In the genomic region with DNA sequence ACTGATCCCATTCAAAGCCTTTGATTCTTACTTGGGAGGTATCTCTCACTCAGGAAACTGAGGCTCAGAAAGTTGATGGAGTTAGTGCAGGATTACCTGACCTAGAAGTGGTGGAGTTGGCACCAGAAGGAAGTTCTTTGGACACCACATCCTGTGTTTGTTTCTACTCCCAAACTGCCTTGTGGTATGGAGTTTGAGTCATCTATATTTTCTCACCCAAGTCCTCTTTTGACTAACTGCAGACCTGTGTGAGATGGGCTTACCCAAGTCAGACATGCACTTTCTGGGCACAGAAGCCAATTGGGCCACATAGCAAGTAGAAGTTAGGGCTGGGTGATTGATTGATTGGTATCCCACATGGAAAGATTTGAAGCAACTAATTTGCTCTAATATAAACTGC, we compare ENCODE assay signal across 10 cellular contexts. TPM values are rescaled to one million over a fixed set of nuclear protein-coding genes. Genes with fewer than 3 reads are reported as not detected.
DNase-seq lines count a peak whose midpoint lies in the region; TF ChIP-seq lines count a peak whose summit lies in the region.
"Had no signal": no experiment of that assay in that cellular context is flagged by ENCODE, and none has a peak within 500 bp of the region (broad histone marks: within the 10 kb centered on the region; RNA-seq: fewer than 3 reads in every experiment).

No MANE protein-coding gene starts in this region.

- H3K4me3 ChIP-seq in SJSA1 (no peak overlapping the region), fibroblast of pulmonary artery (replicated peaks; ENCODE audit: low read depth, low read length) (no peak overlapping the region), spleen (no peak overlapping the region)

- peaks cover 15% of the 10 kb centered on the region for H3K4me1 ChIP-seq in SJSA1 (replicated peaks)
- peaks cover 0 to 6% (median 0%) of the 10 kb centered on the region in 6 donors for H3K4me1 ChIP-seq in spleen

- H3K36me3 ChIP-seq in SJSA1 (0 out of 2 replicates have a peak, but pooled peaks cover 3% of the 10 kb centered on the region), spleen (no peaks in the 10 kb centered on the region)

- H3K27ac ChIP-seq in SJSA1 (peak overlapping the region; percentile 11), spleen (peak overlapping the region in 2 of 8 donors; percentile 14 to 22), substantia nigra (ENCODE audit: low read depth, low read length, poor library complexity, severe bottlenecking) (no peak overlapping the region)

- H3K27me3 ChIP-seq in SJSA1 (replicated peaks) (no peaks in the 10 kb centered on the region), spleen (replicated peaks in 1 of 7) (no peaks in the 10 kb centered on the region)

- TF ChIP-seq CTCF in fibroblast of pulmonary artery (IDR thresholded peaks at IDR 0.05; ENCODE audit: low read length, missing control alignments) (no peak), spleen (IDR thresholded peaks at IDR 0.05 in 8 of 11, conservative IDR thresholded peaks at IDR 0.05 in 3 of 11) (no peak)

- DNase-seq in Daoy (ENCODE audit: low read depth), result peak; percentile 80
- peak; percentile 77 for DNase-seq in HCEC 1CT
- peak in 1 of 2 experiments; percentile 24 for DNase-seq in SJSA1 (ENCODE audit: low read depth in 1 of 2, low spot score in 2 of 2)
- peak; percentile 64 for DNase-seq in fibroblast of pulmonary artery (ENCODE audit: low read depth)
- no peak for DNase-seq in NCI-H2081 (lab: John Stamatoyannopoulos, UW)
- DNase-seq in spleen, result no peak
- DNase-seq in ecto neural progenitor cell (ENCODE audit: low spot score), result no peak
- DNase-seq in substantia nigra (lab: John Stamatoyannopoulos, UW), result no peak
- DNase-seq: NCI-H2171; stimulated activated CD4-positive, alpha-beta T cell treated with anti-CD3 and anti-CD28 coated beads, Interleukin-4, amount 100 ng/mL, for 24 hours had no signal

- no peaks in the 10 kb centered on the region for H3K9me3 ChIP-seq in SJSA1 (replicated peaks)
- no peaks in the 10 kb centered on the region for H3K9me3 ChIP-seq in spleen

- TF ChIP-seq POLR2A in spleen (IDR thresholded peaks at IDR 0.05), result no peak

- intact Hi-C loops in spleen (cut with DNase I; ENCODE audit: low total_unique reads), result no loop called here

RNA-seq across cellular contexts. Expression of gene FGGY, which starts 36.1 kb away (rescaled TPM):
- total RNA-seq in Daoy (2014; rRNA removed; shearing (Covaris generic)), result 15.2 and 15.7 TPM in 2 replicates
- 9.0 and 12.7 TPM in 2 replicates for total RNA-seq in SJSA1 (2014; rRNA removed; shearing (Covaris generic))
- 10 to 100 TPM; 10.8 to 27.8 (median 14.3) TPM for total RNA-seq in spleen
- 1 to 10 TPM; 1.7 to 6.0 (median 2.4) TPM for polyA plus RNA-seq in spleen

Comparison
In these comparisons a context has a peak if more than half of its experiments do, and no peak if none do; other contexts are left out.
1. DNase-seq: peak in Daoy (single experiment), HCEC 1CT (single experiment) and fibroblast of pulmonary artery (single experiment); none in NCI-H2081 (0 of 2), spleen (single experiment), ecto neural progenitor cell (single experiment) and substantia nigra (0 of 49).